ENCODE assay signal across 8 cellular contexts in genomic region chr11:62854825-62855570, GRCh38. TPM values are rescaled to one million over a fixed set of nuclear protein-coding genes. Genes with fewer than 3 reads are reported as not detected.
A peak's percentile ranks its signal among the peaks of the same experiment; 100 is the strongest.
DNase-seq lines count a peak whose midpoint lies in the region; ATAC-seq, FAIRE-seq and TF ChIP-seq lines count a peak whose summit lies in the region.

No MANE protein-coding gene starts in this region.

- TF ChIP-seq RAD21 in HepG2 (CRISPR knock-in tag; IDR thresholded peaks at IDR 0.05) = no peak

- no peak for FAIRE-seq in HepG2 (lab: Jason Lieb, UNC)

- no peaks in the 10 kb centered on the region for H3K27me3 Mint-ChIP-seq in activated T-cell treated with anti-CD3 and anti-CD28 coated beads, Interleukin-2, amount 50 U/mL, for 72 hours (ENCODE audit: low read depth)

- H3K36me3 ChIP-seq in adipocyte (ENCODE audit: control insufficient read depth, insufficient read depth, low read length, severe bottlenecking) (peaks cover 37% of the 10 kb centered on the region), HepG2 (replicated peaks in 1 of 2; ENCODE audit: control insufficient read depth in 1 of 2, insufficient read depth in 2 of 2, low read length in 2 of 2) (peaks cover 11 to 33% of the 10 kb centered on the region in 2 experiments), upper lobe of left lung (peaks cover 12 to 37% (median 26%) of the 10 kb centered on the region in 4 donors)

- TF ChIP-seq POLR2A in HepG2 (IDR thresholded peaks at IDR 0.05; ENCODE audit: insufficient read depth in 1 of 2, low read depth in 2 of 2, low read length in 2 of 2) (peak in 1 of 2 experiments; percentile 27; a peak in 2 of 4 replicates), upper lobe of left lung (IDR thresholded peaks at IDR 0.05) (no peak)

- no peak for TF ChIP-seq EP300 in HepG2 (IDR thresholded peaks at IDR 0.05; ENCODE audit: low read depth in 2 of 2, low read length in 2 of 2)
- no peak for TF ChIP-seq EP300 in HepG2 (CRISPR knock-in tag; IDR thresholded peaks at IDR 0.05; ENCODE audit: borderline replicate concordance)
- TF ChIP-seq EP300 in upper lobe of left lung (IDR thresholded peaks at IDR 0.05) = no peak

- peaks cover 66% of the 10 kb centered on the region for H3K4me1 Mint-ChIP-seq in activated T-cell treated with anti-CD3 and anti-CD28 coated beads, Interleukin-2, amount 50 U/mL, for 72 hours (ENCODE audit: low read depth)

- no peak overlapping the region for H2AFZ ChIP-seq in HepG2 (ENCODE audit: low read length)

- 2% methylated on average over 15 of the region's 15 CpGs for WGBS in HepG2 (ENCODE audit: low lambda C conversion rate)
- WGBS in upper lobe of left lung, 2 donors = 3 to 5% methylated on average over 15 of the region's 15 CpGs

- intact Hi-C loops in HepG2 (cut with micrococcal nuclease; ENCODE audit: unreplicated experiment) = loop anchor here (1.0 kb wide), 1 partner anchor 29 kb away; no protein-coding TSS in a partner anchor

- BruUV-seq in HepG2 (replicated peaks; lab: Mats Ljungman, UMichigan) = TSS peak; percentile 69

- TF ChIP-seq CTCF in HepG2 (CRISPR knock-in tag; IDR thresholded peaks at IDR 0.05) (no peak), upper lobe of left lung (IDR thresholded peaks at IDR 0.05) (no peak)

- H3K79me2 ChIP-seq in HepG2 (ENCODE audit: insufficient read depth, low read length) = peaks cover 59% of the 10 kb centered on the region

- H3K4me1 ChIP-seq in adipocyte (ENCODE audit: control insufficient read depth, insufficient read depth, low read length) (peaks cover 27% of the 10 kb centered on the region), HepG2 (ENCODE audit: insufficient read depth, low read length) (peaks cover 75% of the 10 kb centered on the region), upper lobe of left lung (peaks cover 29 to 40% (median 33%) of the 10 kb centered on the region in 4 donors)

- H3K9ac ChIP-seq in adipocyte (ENCODE audit: low read length) (peak overlapping the region; percentile 90), HepG2 (ENCODE audit: insufficient read depth, low read depth, low read length) (peak overlapping the region; percentile 99)

- peak overlapping the region; percentile 99 for H3K4me2 ChIP-seq in HepG2 (ENCODE audit: low read depth, low read length)

- no peak for ATAC-seq in activated T-cell treated with anti-CD3 and anti-CD28 coated beads, Interleukin-2, amount 50 U/mL, for 72 hours (replicated peaks in 1 of 2)
- ATAC-seq in HepG2 = no peak
- no peak for ATAC-seq in upper lobe of left lung (ENCODE audit: low FRiP score in 2 of 2)
- ATAC-seq in GM21825 (IDR thresholded peaks at IDR 0.05; ENCODE audit: unreplicated experiment) = no peak

- H4K20me1 ChIP-seq in HepG2 (ENCODE audit: insufficient read depth, low read length) = peaks cover 37% of the 10 kb centered on the region

- no peaks in the 10 kb centered on the region for H3K9me3 ChIP-seq in adipocyte (ENCODE audit: control insufficient read depth, low read length)
- H3K9me3 ChIP-seq in HepG2 (ENCODE audit: low read length) = no peaks in the 10 kb centered on the region
- no peaks in the 10 kb centered on the region for H3K9me3 ChIP-seq in upper lobe of left lung

- CTCF ChIA-PET in HepG2 (lab: Yijun Ruan, JAX; ENCODE audit: low intra/inter-chr PET ratio, low total read pairs) = no interaction called here

- H3K27ac ChIP-seq in HepG2 (ENCODE audit: extremely low read length, insufficient read depth, low read length) = peak overlapping the region; percentile 90
- H3K27ac ChIP-seq in upper lobe of left lung = peak overlapping the region; percentile 64 to 84 (median 74)

- H3K27me3 ChIP-seq in adipocyte (replicated peaks; ENCODE audit: control insufficient read depth, insufficient read depth, low read length) (no peaks in the 10 kb centered on the region), HepG2 (ENCODE audit: control insufficient read depth in 1 of 2, insufficient read depth in 2 of 2, low read length in 2 of 2) (no peaks in the 10 kb centered on the region; a peak in 1 of 5 replicates), upper lobe of left lung (no peaks in the 10 kb centered on the region)

- no peaks in the 10 kb centered on the region for H3K9me3 Mint-ChIP-seq in activated T-cell treated with anti-CD3 and anti-CD28 coated beads, Interleukin-2, amount 50 U/mL, for 72 hours

- peak overlapping the region; percentile 98 for H3K27ac Mint-ChIP-seq in activated T-cell treated with anti-CD3 and anti-CD28 coated beads, Interleukin-2, amount 50 U/mL, for 72 hours

- in situ Hi-C loops in HepG2 (cut with HindIII; ENCODE audit: extremely low pct_ligation_motif_present, low pct_unique_long_range_greater_than_20kb) (no loop called here), ACHN (cut with HindIII; ENCODE audit: low pct_ligation_motif_present, low pct_unique_long_range_greater_than_20kb, low sequenced_read_pairs) (no loop called here)

- no peak for DNase-seq in activated T-cell treated with anti-CD3 and anti-CD28 coated beads, Interleukin-2, amount 50 U/mL, for 72 hours
- no peak for DNase-seq in activated T-cell treated with anti-CD3 and anti-CD28 coated beads, Interleukin-2, amount 50 U/mL, for 48 hours
- DNase-seq in adipocyte (ENCODE audit: low read depth) (peak; percentile 49), HepG2 (ENCODE audit: low spot score) (no peak), upper lobe of left lung (no peak), ACHN (no peak)
- no peak for DNase-seq in activated effector memory CD4-positive, alpha-beta T cell treated with anti-CD3 and anti-CD28 coated beads, Interleukin-2, amount 50 U/mL, for 16 hours

- H3K4me3 Mint-ChIP-seq in activated T-cell treated with anti-CD3 and anti-CD28 coated beads, Interleukin-2, amount 50 U/mL, for 72 hours = peak overlapping the region; percentile 96 to 98

- peak overlapping the region; percentile 95 for H3K4me3 ChIP-seq in adipocyte (ENCODE audit: low read length)
- peak overlapping the region; percentile 86 to 96 (median 94) for H3K4me3 ChIP-seq in HepG2 (replicated peaks in 1 of 3; ENCODE audit: insufficient read depth in 1 of 3, low read depth in 2 of 3, low read length in 3 of 3)
- H3K4me3 ChIP-seq in upper lobe of left lung = peak overlapping the region; percentile 58 to 90 (median 80)

- H3K36me3 Mint-ChIP-seq in activated T-cell treated with anti-CD3 and anti-CD28 coated beads, Interleukin-2, amount 50 U/mL, for 72 hours (ENCODE audit: insufficient read depth in 2 of 2) = peaks cover 38 to 45% of the 10 kb centered on the region in 2 donors

- POLR2A ChIA-PET in HepG2 (lab: Yijun Ruan, JAX) = interaction anchor here (0.7 to 9.4 kb wide), 27 partner anchors 10 to 263 kb away, joined by 3 to 362 read pairs (median 10); partner anchors contain the start of genes C11orf98, CSKMT, GANAB and HNRNPUL2

RNA-seq across cellular contexts. Expression of gene WDR74, which starts 15.6 kb away (rescaled TPM):
- total RNA-seq in activated T-cell treated with anti-CD3 and anti-CD28 coated beads, Interleukin-2, amount 50 U/mL, for 72 hours = 100 to 1,000 TPM; 101 to 104 TPM
- total RNA-seq in HepG2 (2016; rRNA removed; fragmentation: Illumina TruSeq; extraction: Trizol) = 68.4 and 83.3 TPM in 2 replicates
- 73.1 and 74.3 TPM in 2 replicates for total RNA-seq in HepG2 (2016; cell fraction: cytosol; rRNA removed; fragmentation: Illumina TruSeq; extraction: Trizol; ENCODE audit: low read depth)
- 64.4 and 81.2 TPM in 2 replicates for total RNA-seq in HepG2 (2016; cell fraction: insoluble cytoplasmic fraction; rRNA removed; fragmentation: Illumina TruSeq; extraction: Trizol)
- total RNA-seq in HepG2 (2016; cell fraction: membrane; rRNA removed; fragmentation: Illumina TruSeq; extraction: Trizol) = 35.8 and 38.0 TPM in 2 replicates
- 65.9 and 69.3 TPM in 2 replicates for total RNA-seq in HepG2 (2016; cell fraction: nucleus; rRNA removed; fragmentation: Illumina TruSeq; extraction: Trizol)
- polyA plus RNA-seq in HepG2 (2011; rRNA removed) = 77.0 and 84.6 TPM in 2 replicates
- polyA plus RNA-seq in HepG2 (2011; cell fraction: cytosol; rRNA removed) = 65.2 and 92.4 TPM in 2 replicates
- 200 and 217 TPM in 2 replicates for polyA plus RNA-seq in HepG2 (2011; cell fraction: nucleus; rRNA removed)
- 46.6 and 65.2 TPM in 2 replicates for polyA plus RNA-seq in HepG2 (2012)
- 14.6 and 16.3 TPM in 2 replicates for polyA plus RNA-seq in HepG2 (2016; cell fraction: cytosol; fragmentation: Illumina TruSeq; extraction: Trizol; ENCODE audit: low read depth)
- 58.9 and 67.1 TPM in 2 replicates for polyA plus RNA-seq in HepG2 (2016; cell fraction: insoluble cytoplasmic fraction; fragmentation: Illumina TruSeq; extraction: Trizol; ENCODE audit: low read depth)
- 19.3 and 20.8 TPM in 2 replicates for polyA plus RNA-seq in HepG2 (2016; cell fraction: membrane; fragmentation: Illumina TruSeq; extraction: Trizol; ENCODE audit: low read depth)
- polyA plus RNA-seq in HepG2 (2016; cell fraction: nucleus; fragmentation: Illumina TruSeq; extraction: Trizol; ENCODE audit: insufficient read depth, low read depth) = 134 and 146 TPM in 2 replicates
- 110 and 251 TPM in 2 replicates for polyA minus RNA-seq in HepG2 (2011; rRNA and poly(A)+ RNA removed; ENCODE audit: low replicate concordance)
- polyA minus RNA-seq in HepG2 (2011; cell fraction: cytosol; rRNA and poly(A)+ RNA removed) = 31.0 and 38.8 TPM in 2 replicates
- 217 and 271 TPM in 2 replicates for polyA minus RNA-seq in HepG2 (2011; cell fraction: nucleus; rRNA and poly(A)+ RNA removed)
- total RNA-seq in upper lobe of left lung = 10 to 100 TPM; 31.5 to 56.6 (median 50.4) TPM

RNA-seq across cellular contexts. Expression of gene TEX54, which starts 22.4 kb away (rescaled TPM):
- total RNA-seq in activated T-cell treated with anti-CD3 and anti-CD28 coated beads, Interleukin-2, amount 50 U/mL, for 72 hours = 1 to 10 TPM in 1 of 2 donors, under 1 TPM in 1; 0.77 to 1.5 TPM
- total RNA-seq in HepG2 (2016; rRNA removed; fragmentation: Illumina TruSeq; extraction: Trizol) (not detected in 2 replicates), upper lobe of left lung (not detected)
- not detected in 2 replicates for total RNA-seq in HepG2 (2016; cell fraction: cytosol; rRNA removed; fragmentation: Illumina TruSeq; extraction: Trizol; ENCODE audit: low read depth)
- not detected in 2 replicates for total RNA-seq in HepG2 (2016; cell fraction: insoluble cytoplasmic fraction; rRNA removed; fragmentation: Illumina TruSeq; extraction: Trizol)
- not detected in 2 replicates for total RNA-seq in HepG2 (2016; cell fraction: membrane; rRNA removed; fragmentation: Illumina TruSeq; extraction: Trizol)
- not detected in 2 replicates for total RNA-seq in HepG2 (2016; cell fraction: nucleus; rRNA removed; fragmentation: Illumina TruSeq; extraction: Trizol)
- polyA plus RNA-seq in HepG2 (2011; rRNA removed) = not detected in 2 replicates
- not detected in 2 replicates for polyA plus RNA-seq in HepG2 (2011; cell fraction: cytosol; rRNA removed)
- not detected in 2 replicates for polyA plus RNA-seq in HepG2 (2011; cell fraction: nucleus; rRNA removed)
- 0.55 TPM in 1 of 2 replicates, not detected in the other for polyA plus RNA-seq in HepG2 (2012)
- not detected in 2 replicates for polyA plus RNA-seq in HepG2 (2016; cell fraction: cytosol; fragmentation: Illumina TruSeq; extraction: Trizol; ENCODE audit: low read depth)
- polyA plus RNA-seq in HepG2 (2016; cell fraction: insoluble cytoplasmic fraction; fragmentation: Illumina TruSeq; extraction: Trizol; ENCODE audit: low read depth) = not detected in 2 replicates
- not detected in 2 replicates for polyA plus RNA-seq in HepG2 (2016; cell fraction: membrane; fragmentation: Illumina TruSeq; extraction: Trizol; ENCODE audit: low read depth)
- not detected in 2 replicates for polyA plus RNA-seq in HepG2 (2016; cell fraction: nucleus; fragmentation: Illumina TruSeq; extraction: Trizol; ENCODE audit: insufficient read depth, low read depth)
- polyA minus RNA-seq in HepG2 (2011; rRNA and poly(A)+ RNA removed; ENCODE audit: low replicate concordance) = not detected in 2 replicates
- not detected in 2 replicates for polyA minus RNA-seq in HepG2 (2011; cell fraction: cytosol; rRNA and poly(A)+ RNA removed)
- not detected in 2 replicates for polyA minus RNA-seq in HepG2 (2011; cell fraction: nucleus; rRNA and poly(A)+ RNA removed)

RNA-seq across cellular contexts. Expression of gene STX5, which starts 23.1 kb away (rescaled TPM):
- total RNA-seq in activated T-cell treated with anti-CD3 and anti-CD28 coated beads, Interleukin-2, amount 50 U/mL, for 72 hours = 10 to 100 TPM; 53.9 to 70.1 TPM
- total RNA-seq in HepG2 (2016; rRNA removed; fragmentation: Illumina TruSeq; extraction: Trizol) (26.9 and 29.2 TPM in 2 replicates), upper lobe of left lung (10 to 100 TPM; 25.3 to 53.8 (median 44.9) TPM)
- 11.5 and 13.1 TPM in 2 replicates for total RNA-seq in HepG2 (2016; cell fraction: cytosol; rRNA removed; fragmentation: Illumina TruSeq; extraction: Trizol; ENCODE audit: low read depth)
- 28.7 and 31.4 TPM in 2 replicates for total RNA-seq in HepG2 (2016; cell fraction: insoluble cytoplasmic fraction; rRNA removed; fragmentation: Illumina TruSeq; extraction: Trizol)
- 21.4 and 25.5 TPM in 2 replicates for total RNA-seq in HepG2 (2016; cell fraction: membrane; rRNA removed; fragmentation: Illumina TruSeq; extraction: Trizol)
- 19.8 and 21.0 TPM in 2 replicates for total RNA-seq in HepG2 (2016; cell fraction: nucleus; rRNA removed; fragmentation: Illumina TruSeq; extraction: Trizol)
- polyA plus RNA-seq in HepG2 (2011; rRNA removed) = 30.0 and 36.6 TPM in 2 replicates
- polyA plus RNA-seq in HepG2 (2011; cell fraction: cytosol; rRNA removed) = 40.4 and 44.3 TPM in 2 replicates
- polyA plus RNA-seq in HepG2 (2011; cell fraction: nucleus; rRNA removed) = 58.1 and 64.7 TPM in 2 replicates
- 34.4 and 38.4 TPM in 2 replicates for polyA plus RNA-seq in HepG2 (2012)
- 16.7 and 21.3 TPM in 2 replicates for polyA plus RNA-seq in HepG2 (2016; cell fraction: cytosol; fragmentation: Illumina TruSeq; extraction: Trizol; ENCODE audit: low read depth)
- 46.7 and 47.9 TPM in 2 replicates for polyA plus RNA-seq in HepG2 (2016; cell fraction: insoluble cytoplasmic fraction; fragmentation: Illumina TruSeq; extraction: Trizol; ENCODE audit: low read depth)
- 24.0 and 30.0 TPM in 2 replicates for polyA plus RNA-seq in HepG2 (2016; cell fraction: membrane; fragmentation: Illumina TruSeq; extraction: Trizol; ENCODE audit: low read depth)
- polyA plus RNA-seq in HepG2 (2016; cell fraction: nucleus; fragmentation: Illumina TruSeq; extraction: Trizol; ENCODE audit: insufficient read depth, low read depth) = 28.2 and 33.5 TPM in 2 replicates
- polyA minus RNA-seq in HepG2 (2011; rRNA and poly(A)+ RNA removed; ENCODE audit: low replicate concordance) = 75.1 and 110 TPM in 2 replicates
- 15.7 and 21.4 TPM in 2 replicates for polyA minus RNA-seq in HepG2 (2011; cell fraction: cytosol; rRNA and poly(A)+ RNA removed)
- polyA minus RNA-seq in HepG2 (2011; cell fraction: nucleus; rRNA and poly(A)+ RNA removed) = 39.8 and 49.6 TPM in 2 replicates

RNA-seq across cellular contexts. Expression of gene SLC3A2, which starts 25.7 kb away (rescaled TPM):
- 100 to 1,000 TPM; 730 to 898 TPM for total RNA-seq in activated T-cell treated with anti-CD3 and anti-CD28 coated beads, Interleukin-2, amount 50 U/mL, for 72 hours
- 94.8 and 213 TPM in 2 replicates for total RNA-seq in HepG2 (2016; rRNA removed; fragmentation: Illumina TruSeq; extraction: Trizol)
- total RNA-seq in HepG2 (2016; cell fraction: cytosol; rRNA removed; fragmentation: Illumina TruSeq; extraction: Trizol; ENCODE audit: low read depth) = 38.0 and 39.9 TPM in 2 replicates
- 86.4 and 215 TPM in 2 replicates for total RNA-seq in HepG2 (2016; cell fraction: insoluble cytoplasmic fraction; rRNA removed; fragmentation: Illumina TruSeq; extraction: Trizol)
- 38.3 and 41.7 TPM in 2 replicates for total RNA-seq in HepG2 (2016; cell fraction: membrane; rRNA removed; fragmentation: Illumina TruSeq; extraction: Trizol)
- total RNA-seq in HepG2 (2016; cell fraction: nucleus; rRNA removed; fragmentation: Illumina TruSeq; extraction: Trizol) = 205 and 227 TPM in 2 replicates
- polyA plus RNA-seq in HepG2 (2011; rRNA removed) = 225 and 226 TPM in 2 replicates
- 197 and 232 TPM in 2 replicates for polyA plus RNA-seq in HepG2 (2011; cell fraction: cytosol; rRNA removed)
- 387 TPM in 2 replicates for polyA plus RNA-seq in HepG2 (2011; cell fraction: nucleus; rRNA removed)
- 155 and 209 TPM in 2 replicates for polyA plus RNA-seq in HepG2 (2012)
- polyA plus RNA-seq in HepG2 (2016; cell fraction: cytosol; fragmentation: Illumina TruSeq; extraction: Trizol; ENCODE audit: low read depth) = 14.6 and 16.2 TPM in 2 replicates
- polyA plus RNA-seq in HepG2 (2016; cell fraction: insoluble cytoplasmic fraction; fragmentation: Illumina TruSeq; extraction: Trizol; ENCODE audit: low read depth) = 86.8 and 89.1 TPM in 2 replicates
- 14.4 and 19.1 TPM in 2 replicates for polyA plus RNA-seq in HepG2 (2016; cell fraction: membrane; fragmentation: Illumina TruSeq; extraction: Trizol; ENCODE audit: low read depth)
- 322 and 351 TPM in 2 replicates for polyA plus RNA-seq in HepG2 (2016; cell fraction: nucleus; fragmentation: Illumina TruSeq; extraction: Trizol; ENCODE audit: insufficient read depth, low read depth)
- 232 and 734 TPM in 2 replicates for polyA minus RNA-seq in HepG2 (2011; rRNA and poly(A)+ RNA removed; ENCODE audit: low replicate concordance)
- 189 and 204 TPM in 2 replicates for polyA minus RNA-seq in HepG2 (2011; cell fraction: cytosol; rRNA and poly(A)+ RNA removed)
- 166 and 194 TPM in 2 replicates for polyA minus RNA-seq in HepG2 (2011; cell fraction: nucleus; rRNA and poly(A)+ RNA removed)
- 100 to 1,000 TPM; 120 to 236 (median 179) TPM for total RNA-seq in upper lobe of left lung

RNA-seq across cellular contexts. Expression of gene NXF1, which starts 49.8 kb away (rescaled TPM):
- 100 to 1,000 TPM; 117 to 131 TPM for total RNA-seq in activated T-cell treated with anti-CD3 and anti-CD28 coated beads, Interleukin-2, amount 50 U/mL, for 72 hours
- total RNA-seq in HepG2 (2016; rRNA removed; fragmentation: Illumina TruSeq; extraction: Trizol) (26.2 and 30.9 TPM in 2 replicates), upper lobe of left lung (100 to 1,000 TPM in 1 of 6 donors, 10 to 100 TPM in 5; 56.1 to 215 (median 81.2) TPM)
- 6.3 and 6.4 TPM in 2 replicates for total RNA-seq in HepG2 (2016; cell fraction: cytosol; rRNA removed; fragmentation: Illumina TruSeq; extraction: Trizol; ENCODE audit: low read depth)
- total RNA-seq in HepG2 (2016; cell fraction: insoluble cytoplasmic fraction; rRNA removed; fragmentation: Illumina TruSeq; extraction: Trizol) = 26.3 and 28.4 TPM in 2 replicates
- total RNA-seq in HepG2 (2016; cell fraction: membrane; rRNA removed; fragmentation: Illumina TruSeq; extraction: Trizol) = 7.6 and 10.4 TPM in 2 replicates
- total RNA-seq in HepG2 (2016; cell fraction: nucleus; rRNA removed; fragmentation: Illumina TruSeq; extraction: Trizol) = 34.7 and 37.1 TPM in 2 replicates
- 30.4 and 39.7 TPM in 2 replicates for polyA plus RNA-seq in HepG2 (2011; rRNA removed)
- 18.7 and 20.6 TPM in 2 replicates for polyA plus RNA-seq in HepG2 (2011; cell fraction: cytosol; rRNA removed)
- polyA plus RNA-seq in HepG2 (2011; cell fraction: nucleus; rRNA removed) = 353 and 401 TPM in 2 replicates
- 36.2 and 63.4 TPM in 2 replicates for polyA plus RNA-seq in HepG2 (2012)
- 5.1 and 5.2 TPM in 2 replicates for polyA plus RNA-seq in HepG2 (2016; cell fraction: cytosol; fragmentation: Illumina TruSeq; extraction: Trizol; ENCODE audit: low read depth)
- 49.2 and 51.6 TPM in 2 replicates for polyA plus RNA-seq in HepG2 (2016; cell fraction: insoluble cytoplasmic fraction; fragmentation: Illumina TruSeq; extraction: Trizol; ENCODE audit: low read depth)
- polyA plus RNA-seq in HepG2 (2016; cell fraction: membrane; fragmentation: Illumina TruSeq; extraction: Trizol; ENCODE audit: low read depth) = 10.3 and 10.6 TPM in 2 replicates
- 134 and 143 TPM in 2 replicates for polyA plus RNA-seq in HepG2 (2016; cell fraction: nucleus; fragmentation: Illumina TruSeq; extraction: Trizol; ENCODE audit: insufficient read depth, low read depth)
- polyA minus RNA-seq in HepG2 (2011; rRNA and poly(A)+ RNA removed; ENCODE audit: low replicate concordance) = 24.4 and 74.3 TPM in 2 replicates
- 11.6 and 13.2 TPM in 2 replicates for polyA minus RNA-seq in HepG2 (2011; cell fraction: cytosol; rRNA and poly(A)+ RNA removed)
- 56.4 and 77.8 TPM in 2 replicates for polyA minus RNA-seq in HepG2 (2011; cell fraction: nucleus; rRNA and poly(A)+ RNA removed)
